10 cellular contexts compared by ENCODE assay signal in the genomic region with DNA sequence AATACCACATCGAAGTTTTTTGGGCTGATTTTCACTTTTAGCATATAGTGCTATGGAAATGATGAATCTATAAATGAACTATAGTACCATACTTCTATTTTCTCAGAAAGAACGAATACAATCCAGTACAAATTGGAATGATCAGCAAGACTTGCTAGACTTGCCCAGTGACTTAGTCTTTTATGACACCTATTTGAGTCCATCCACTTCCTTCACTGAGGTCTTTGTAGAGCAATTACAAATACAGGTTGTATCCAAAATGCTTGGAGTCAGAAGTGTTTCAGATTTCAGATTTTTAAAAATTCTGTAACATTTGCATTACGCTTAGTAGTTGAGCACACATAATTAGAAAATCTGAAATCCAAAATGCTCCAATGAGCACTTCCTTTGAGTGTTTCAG.
DNase-seq lines count a peak whose midpoint lies in the region; ATAC-seq, FAIRE-seq and TF ChIP-seq lines count a peak whose summit lies in the region.
"Had no signal": no experiment of that assay in that cellular context is flagged by ENCODE, and none has a peak within 500 bp of the region (broad histone marks: within the 10 kb centered on the region; RNA-seq: fewer than 3 reads in every experiment).

No MANE protein-coding gene starts in this region.

- no peaks in the 10 kb centered on the region for H3K9me3 ChIP-seq in A549

- peaks cover 0 to 9% of the 10 kb centered on the region in 2 donors for H3K36me3 Mint-ChIP-seq in activated naive CD4-positive, alpha-beta T cell treated with anti-CD3 and anti-CD28 coated beads, Interleukin-2, amount 50 U/mL, for 72 hours
- peaks cover 5% of the 10 kb centered on the region for H3K36me3 Mint-ChIP-seq in mesothelial cell of epicardium

- ATAC-seq in A549 (no peak), HG02678 (IDR thresholded peaks at IDR 0.05; ENCODE audit: unreplicated experiment) (no peak)
- no peak for ATAC-seq in activated naive CD4-positive, alpha-beta T cell treated with anti-CD3 and anti-CD28 coated beads, Interleukin-2, amount 50 U/mL, for 72 hours

- no peak for FAIRE-seq in A549 (lab: Jason Lieb, UNC)
- FAIRE-seq in H54 (lab: Jason Lieb, UNC), result peak; percentile 72

- TF ChIP-seq RAD21 in A549 (conservative IDR thresholded peaks at IDR 0.05 in 1 of 2, IDR thresholded peaks at IDR 0.05 in 1 of 2), result no peak

- H3K27me3 Mint-ChIP-seq in mesothelial cell of epicardium (ENCODE audit: low read depth), result no peaks in the 10 kb centered on the region

- DNase-seq in A549 (ENCODE audit: low read depth in 1 of 2, low spot score in 1 of 2) (no peak), H54 (ENCODE audit: insufficient read length, low spot score) (no peak), mesothelial cell of epicardium (ENCODE audit: low spot score in 2 of 2, unreplicated experiment in 2 of 2) (no peak), SHP77 (lab: John Stamatoyannopoulos, UW) (no peak), activated gamma-delta T cell treated with Interleukin-2 at 50 U/mL for 16 hours (no peak), NCI-H2171 treated with DMSO at 0.1 percent for 48 hours (lab: John Stamatoyannopoulos, UW) (no peak)
- DNase-seq in activated naive CD4-positive, alpha-beta T cell treated with anti-CD3 and anti-CD28 coated beads, Interleukin-2, amount 50 U/mL, for 72 hours (ENCODE audit: low spot score in 2 of 2), result no peak
- DNase-seq: NCI-H2081, WERI-Rb-1 had no signal

- no peak overlapping the region for H3K4me3 Mint-ChIP-seq in mesothelial cell of epicardium

- WGBS in A549 (ENCODE audit: missing lambda C conversion rate), result 89% methylated on average over 3 of the region's 3 CpGs

- peak overlapping the region; percentile 68 for H3K4me2 ChIP-seq in A549

- TF ChIP-seq EP300 in A549 (IDR thresholded peaks at IDR 0.05), result no peak

- H3K9me3 Mint-ChIP-seq in activated naive CD4-positive, alpha-beta T cell treated with anti-CD3 and anti-CD28 coated beads, Interleukin-2, amount 50 U/mL, for 72 hours, result no peaks in the 10 kb centered on the region
- H3K9me3 Mint-ChIP-seq in mesothelial cell of epicardium, result no peaks in the 10 kb centered on the region

- CTCF ChIA-PET in A549 (lab: Yijun Ruan, JAX), result no interaction called here

- POLR2A ChIA-PET in A549 (lab: Yijun Ruan, JAX), result interaction anchor here (0.6 to 1.7 kb wide), 2 partner anchors 32 to 481 kb away, joined by 4 to 9 read pairs; no protein-coding TSS in a partner anchor

- no peak for TF ChIP-seq CTCF in A549 (IDR thresholded peaks at IDR 0.05)
- no peak for TF ChIP-seq CTCF in mesothelial cell of epicardium (IDR thresholded peaks at IDR 0.05; ENCODE audit: unreplicated experiment)

- TF ChIP-seq POLR2A in A549 (IDR thresholded peaks at IDR 0.05; ENCODE audit: low read length) (no peak), H54 (IDR thresholded peaks at IDR 0.05; ENCODE audit: low read depth, low read length) (no peak)

- peak overlapping the region; percentile 70 to 82 for H3K27ac Mint-ChIP-seq in activated naive CD4-positive, alpha-beta T cell treated with anti-CD3 and anti-CD28 coated beads, Interleukin-2, amount 50 U/mL, for 72 hours
- peak overlapping the region; percentile 25 for H3K27ac Mint-ChIP-seq in mesothelial cell of epicardium

- H3K4me1 ChIP-seq in A549, result peaks cover 85% of the 10 kb centered on the region

- H3K4me1 Mint-ChIP-seq in mesothelial cell of epicardium, result peaks cover 12% of the 10 kb centered on the region

- no peak overlapping the region for H3K4me3 ChIP-seq in A549

- peak overlapping the region; percentile 69 to 86; a peak in 5 of 6 replicates for H3K27ac ChIP-seq in A549
- H3K27ac ChIP-seq: WERI-Rb-1 had no signal

TF ChIP-seq in A549, 52 proteins besides CTCF, POLR2A, EP300 and RAD21:
- TF ChIP-seq RARB (CRISPR knock-in tag; IDR thresholded peaks at IDR 0.05) (no peak), RCOR1 (IDR thresholded peaks at IDR 0.05; ENCODE audit: low read depth, low read length) (no peak), POLR2AphosphoS2 (conservative IDR thresholded peaks at IDR 0.05; ENCODE audit: low read length) (no peak), RFX5 (IDR thresholded peaks at IDR 0.05) (no peak), MAFK (IDR thresholded peaks at IDR 0.05; ENCODE audit: partially characterized antibody) (no peak), EHF (CRISPR knock-in tag; IDR thresholded peaks at IDR 0.05) (no peak), MYC (IDR thresholded peaks at IDR 0.05; ENCODE audit: borderline replicate concordance, low read length) (no peak), KDM5A (IDR thresholded peaks at IDR 0.05) (no peak), SREBF2 (IDR thresholded peaks at IDR 0.05) (no peak), CEBPB (IDR thresholded peaks at IDR 0.05) (no peak), ZFP36 (IDR thresholded peaks at IDR 0.05; ENCODE audit: borderline replicate concordance, partially characterized antibody) (no peak), TFCP2L1 (CRISPR knock-in tag; IDR thresholded peaks at IDR 0.05) (no peak)
- TF ChIP-seq, protein P1, sequence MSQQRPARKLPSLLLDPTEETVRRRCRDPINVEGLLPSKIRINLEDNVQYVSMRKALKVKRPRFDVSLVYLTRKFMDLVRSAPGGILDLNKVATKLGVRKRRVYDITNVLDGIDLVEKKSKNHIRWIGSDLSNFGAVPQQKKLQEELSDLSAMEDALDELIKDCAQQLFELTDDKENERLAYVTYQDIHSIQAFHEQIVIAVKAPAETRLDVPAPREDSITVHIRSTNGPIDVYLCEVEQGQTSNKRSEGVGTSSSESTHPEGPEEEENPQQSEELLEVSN (IDR thresholded peaks at IDR 0.05; ENCODE audit: borderline replicate concordance, low read depth), result no peak
- TF ChIP-seq, protein P2, sequence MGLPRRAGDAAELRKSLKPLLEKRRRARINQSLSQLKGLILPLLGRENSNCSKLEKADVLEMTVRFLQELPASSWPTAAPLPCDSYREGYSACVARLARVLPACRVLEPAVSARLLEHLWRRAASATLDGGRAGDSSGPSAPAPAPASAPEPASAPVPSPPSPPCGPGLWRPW (IDR thresholded peaks at IDR 0.05), result no peak
